Comparison of ENCODE assay signal across 22 cellular contexts in genomic region chr22:38325575-38325974, GRCh38. TPM values are rescaled to one million over a fixed set of nuclear protein-coding genes. Genes with fewer than 3 reads are reported as not detected.
DNase-seq lines count a peak whose midpoint lies in the region; ATAC-seq and TF ChIP-seq lines count a peak whose summit lies in the region.
"Had no signal": no experiment of that assay in that cellular context is flagged by ENCODE, and none has a peak within 500 bp of the region (broad histone marks: within the 10 kb centered on the region; RNA-seq: fewer than 3 reads in every experiment).

No MANE protein-coding gene starts in this region.

- no peaks in the 10 kb centered on the region for H3K9me2 ChIP-seq in GM23338 (ENCODE audit: insufficient read depth)

- H3K27me3 ChIP-seq in GM23338 (ENCODE audit: insufficient read depth) = no peaks in the 10 kb centered on the region
- no peaks in the 10 kb centered on the region for H3K27me3 ChIP-seq in NT2/D1 (ENCODE audit: insufficient read depth, insufficient read length)
- no peaks in the 10 kb centered on the region for H3K27me3 ChIP-seq in mesendoderm (ENCODE audit: insufficient read depth, low read length, poor library complexity)
- H3K27me3 ChIP-seq: BE2C had no signal

- H3K4me3 ChIP-seq in GM23338 (peak overlapping the region; percentile 11; the same call in 1 of the 2 replicates), NT2/D1 (ENCODE audit: insufficient read length, low read depth) (no peak overlapping the region), mesendoderm (ENCODE audit: low read length) (no peak overlapping the region)
- H3K4me3 ChIP-seq: K562 had no signal

- H3K79me1 ChIP-seq in mesendoderm (ENCODE audit: low read length) = no peaks in the 10 kb centered on the region

- H3K4me1 Mint-ChIP-seq in GM23338 = peaks cover 54% of the 10 kb centered on the region

- no peak overlapping the region for H2AK5ac ChIP-seq in mesendoderm (ENCODE audit: low read length)

- ATAC-seq in GM23338 = peak; percentile 94
- no peak for ATAC-seq in GM19452 (IDR thresholded peaks at IDR 0.05; ENCODE audit: unreplicated experiment)
- ATAC-seq in GM18511 (IDR thresholded peaks at IDR 0.05; ENCODE audit: unreplicated experiment) = no peak
- ATAC-seq: CD8-positive, alpha-beta T cell; K562; PC-3 had no signal

- WGBS in mesendoderm (ENCODE audit: extremely low coverage, insufficient coverage, low lambda C conversion rate) = no CpG with 5 or more reads among the region's 6 CpGs

- H3K23ac ChIP-seq in mesendoderm (ENCODE audit: low read length) = no peak overlapping the region

- no peak overlapping the region for H2BK5ac ChIP-seq in mesendoderm (ENCODE audit: low read length)

- no peak overlapping the region for H4K8ac ChIP-seq in mesendoderm (ENCODE audit: low read depth, low read length)

- H2BK15ac ChIP-seq in mesendoderm (replicated peaks; ENCODE audit: low read depth) = no peak overlapping the region

- H3K27me3 Mint-ChIP-seq in GM23338 (ENCODE audit: insufficient read depth, low read depth, poor library complexity) = peaks cover 31% of the 10 kb centered on the region

- H2AFZ ChIP-seq in GM23338 = no peak overlapping the region

- DNase-seq in GM23338 (ENCODE audit: low spot score) = peak; percentile 92
- peak; percentile 83 for DNase-seq in NT2/D1 (ENCODE audit: low read depth, low spot score)
- peak; percentile 88 for DNase-seq in iPS DF 19.7 (ENCODE audit: low read depth, low spot score)
- no peak for DNase-seq in mesendoderm
- no peak for DNase-seq in MV-4-11 (lab: John Stamatoyannopoulos, UW)
- no peak for DNase-seq in NCI-H2029 treated with DMSO at 0.1 percent for 48 hours (lab: John Stamatoyannopoulos, UW)
- DNase-seq: BE2C; Calu3; CD8-positive, alpha-beta T cell; DMS53; EL; HCEC 1CT; NCI-H1417; NCI-H187; NCI-H226; NCI-H524 treated with DMSO at 0.1 percent for 48 hours; PC-3; RPMI8226 had no signal

- H3K4me2 ChIP-seq in GM23338 (peak overlapping the region; percentile 60; the same call in 1 of the 2 replicates), mesendoderm (ENCODE audit: low read length) (no peak overlapping the region)

- H3K9ac ChIP-seq in NT2/D1 (ENCODE audit: insufficient read length, low read depth) = no peak overlapping the region
- H3K9ac ChIP-seq in mesendoderm (ENCODE audit: low read length) = no peak overlapping the region

- H3K4me1 ChIP-seq in GM23338 (ENCODE audit: insufficient read depth) (peaks cover 42% of the 10 kb centered on the region), NT2/D1 (ENCODE audit: insufficient read depth, insufficient read length) (peaks cover 12% of the 10 kb centered on the region), mesendoderm (ENCODE audit: control insufficient read depth, low read depth, low read length) (no peaks in the 10 kb centered on the region)
- H3K4me1 ChIP-seq: BE2C had no signal

- TF ChIP-seq CTCF in GM23338 (conservative IDR thresholded peaks at IDR 0.05; ENCODE audit: low read depth in 2 of 2) = no peak

- H2BK120ac ChIP-seq in mesendoderm (ENCODE audit: low read depth, low read length) = no peak overlapping the region

- no peaks in the 10 kb centered on the region for H4K20me1 ChIP-seq in GM23338 (replicated peaks; ENCODE audit: insufficient read depth)

- peaks cover 12% of the 10 kb centered on the region; the same call in 2 of the 3 replicates for H3K36me3 Mint-ChIP-seq in GM23338 (ENCODE audit: low read depth)
- H3K36me3 Mint-ChIP-seq: CD8-positive, alpha-beta T cell had no signal

- H3K79me2 ChIP-seq in GM23338 (replicated peaks; ENCODE audit: insufficient read depth) (peaks cover 44% of the 10 kb centered on the region), mesendoderm (ENCODE audit: control insufficient read depth, insufficient read depth, low read length) (no peaks in the 10 kb centered on the region)

- no peak overlapping the region for H4K5ac ChIP-seq in mesendoderm (ENCODE audit: low read length)

- H3K9me3 Mint-ChIP-seq in GM23338 = no peaks in the 10 kb centered on the region
- H3K9me3 Mint-ChIP-seq: CD8-positive, alpha-beta T cell had no signal

- H3K4ac ChIP-seq in mesendoderm (ENCODE audit: low read depth, low read length) = no peak overlapping the region

- peak overlapping the region; percentile 93 for H3K27ac Mint-ChIP-seq in GM23338
- H3K27ac Mint-ChIP-seq: CD8-positive, alpha-beta T cell had no signal

- peaks cover 37% of the 10 kb centered on the region for H3F3A ChIP-seq in GM23338 (replicated peaks; ENCODE audit: low read depth)

- H3K56ac ChIP-seq in mesendoderm (ENCODE audit: low read length) = peak overlapping the region; percentile 15

- H3K9me3 ChIP-seq in NT2/D1 (ENCODE audit: insufficient read depth, low read length) = no peaks in the 10 kb centered on the region
- H3K9me3 ChIP-seq: BE2C had no signal

- no peak overlapping the region for H3K18ac ChIP-seq in mesendoderm (ENCODE audit: low read length)

- H3K27ac ChIP-seq in GM23338 (ENCODE audit: low read depth) = peak overlapping the region; percentile 99
- no peak overlapping the region for H3K27ac ChIP-seq in mesendoderm (ENCODE audit: low read depth, low read length)
- H3K27ac ChIP-seq: HL-60 had no signal

- peak overlapping the region; percentile 39; the same call in 2 of the 3 replicates for H3K4me3 Mint-ChIP-seq in GM23338
- H3K4me3 Mint-ChIP-seq: CD8-positive, alpha-beta T cell had no signal

- H3K36me3 ChIP-seq in GM23338 (ENCODE audit: insufficient read depth) = peaks cover 3% of the 10 kb centered on the region; the same call in 1 of the 2 replicates
- no peaks in the 10 kb centered on the region for H3K36me3 ChIP-seq in NT2/D1 (ENCODE audit: insufficient read depth, insufficient read length, low read length)
- H3K36me3 ChIP-seq in mesendoderm (ENCODE audit: control insufficient read depth, insufficient read depth, low read length) = no peaks in the 10 kb centered on the region
- H3K36me3 ChIP-seq: BE2C had no signal

TF ChIP-seq in GM23338, 12 proteins besides CTCF, POLR2A, EP300 and RAD21:
- TF ChIP-seq STAT1 (IDR thresholded peaks at IDR 0.05; ENCODE audit: unreplicated experiment) (no peak), NANOG (IDR thresholded peaks at IDR 0.05; ENCODE audit: borderline replicate concordance) (peak; percentile 69)

RNA-seq across cellular contexts. Expression of gene CSNK1E, which starts 8.3 kb away (rescaled TPM):
- 233 and 259 TPM in 2 replicates for total RNA-seq in GM23338 (2014; rRNA removed; shearing (Covaris generic))
- 180 and 189 TPM in 2 replicates for polyA plus RNA-seq in GM23338 (2016; fragmentation: Nextera tagmentation; extraction: Ambion mirVana)
- polyA plus RNA-seq in mesendoderm (2013, experiment 1 of 2) = 124 TPM
- 125 TPM for polyA plus RNA-seq in mesendoderm (2013, experiment 2 of 2)

RNA-seq across cellular contexts. Expression of gene TMEM184B, which starts 52.8 kb away (rescaled TPM):
- 76.5 and 95.1 TPM in 2 replicates for total RNA-seq in GM23338 (2014; rRNA removed; shearing (Covaris generic))
- polyA plus RNA-seq in GM23338 (2016; fragmentation: Nextera tagmentation; extraction: Ambion mirVana) = 40.7 and 42.2 TPM in 2 replicates
- 33.7 TPM for polyA plus RNA-seq in mesendoderm (2013, experiment 1 of 2)
- 35.3 TPM for polyA plus RNA-seq in mesendoderm (2013, experiment 2 of 2)

Comparison
In these comparisons a context has a peak if more than half of its experiments do, and no peak if none do; other contexts are left out.
1. DNase-seq: peak in GM23338 (single experiment), NT2/D1 (single experiment) and iPS DF 19.7 (single experiment); none in mesendoderm (single experiment), MV-4-11 (single experiment) and NCI-H2029 treated with DMSO at 0.1 percent for 48 hours (single experiment).